In the genomic region with DNA sequence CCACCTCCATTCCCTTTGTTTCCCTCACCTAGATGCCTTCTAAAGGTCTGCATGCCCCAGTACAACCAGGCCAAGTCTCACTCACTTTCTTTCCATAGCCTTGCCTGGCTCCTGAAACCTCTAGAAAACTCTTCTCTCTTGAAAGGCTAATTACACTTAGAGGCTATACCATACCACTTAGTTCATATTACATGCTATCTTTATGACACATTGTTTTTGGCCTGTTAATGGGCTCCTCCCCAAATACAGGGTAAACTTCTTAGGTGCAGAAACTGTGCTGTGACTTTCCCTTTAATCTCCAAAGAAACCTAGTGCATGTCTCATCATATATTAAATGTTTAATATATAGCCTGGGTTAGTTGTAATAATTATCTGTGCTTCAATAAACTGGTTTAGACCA, we compare ENCODE assay signal across 38 cellular contexts. TPM values are rescaled to one million over a fixed set of nuclear protein-coding genes. Genes with fewer than 3 reads are reported as not detected.
"Had no signal": no experiment of that assay in that cellular context is flagged by ENCODE, and none has a peak within 500 bp of the region (broad histone marks: within the 10 kb centered on the region; RNA-seq: fewer than 3 reads in every experiment).

No MANE protein-coding gene starts in this region.

- H3K27ac ChIP-seq: adrenal gland, ascending aorta, body of pancreas, brain microvascular endothelial cell, breast epithelium, cardiac muscle cell had no signal

- H3K36me3 ChIP-seq: adrenal gland, ascending aorta, brain microvascular endothelial cell, breast epithelium, cardiac muscle cell had no signal

- H3K4me3 ChIP-seq: adrenal gland, ascending aorta, body of pancreas, breast epithelium, cardiac muscle cell had no signal

- H3K9me3 ChIP-seq: body of pancreas had no signal

- ATAC-seq: activated naive CD4-positive, alpha-beta T cell treated with anti-CD3 and anti-CD28 coated beads, Interleukin-2, amount 50 U/mL, for 72 hours; activated naive CD8-positive, alpha-beta T cell treated with anti-CD3 and anti-CD28 coated beads, Interleukin-2, amount 50 U/mL, for 24 hours; activated T-cell treated with anti-CD3 and anti-CD28 coated beads, Interleukin-2, amount 50 U/mL, for 4 hours; activated T-cell treated with anti-CD3 and anti-CD28 coated beads, Interleukin-2, amount 50 U/mL, for 72 hours; activated T-helper 17 cell treated with anti-CD3 and anti-CD28 coated beads, Interleukin-2, amount 50 U/mL, for 72 hours; body of pancreas had no signal

- H3K27me3 ChIP-seq: adrenal gland, ascending aorta, body of pancreas, brain microvascular endothelial cell, breast epithelium, cardiac muscle cell had no signal

- DNase-seq: activated effector memory CD4-positive, alpha-beta T cell treated with anti-CD3 and anti-CD28 coated beads, Interleukin-2, amount 50 U/mL, for 16 hours; activated effector memory CD4-positive, alpha-beta T cell treated with Interleukin-2 at 50 U/mL for 16 hours; activated gamma-delta T cell; activated gamma-delta T cell treated with Interleukin-2 at 50 U/mL for 16 hours; activated naive CD4-positive, alpha-beta T cell; activated naive CD4-positive, alpha-beta T cell treated with anti-CD3 and anti-CD28 coated beads for 36 hours; activated naive CD4-positive, alpha-beta T cell treated with anti-CD3 and anti-CD28 coated beads, Interleukin-2, amount 10 ng/mL, durations not matched to agents 7 days and 5 days; activated naive CD4-positive, alpha-beta T cell treated with anti-CD3 and anti-CD28 coated beads, Interleukin-2, amount 50 U/mL, for 16 hours; activated naive CD4-positive, alpha-beta T cell treated with Interleukin-2 at 50 U/mL for 16 hours; activated naive CD8-positive, alpha-beta T cell treated with anti-CD3 and anti-CD28 coated beads for 36 hours; activated naive CD8-positive, alpha-beta T cell treated with anti-CD3 and anti-CD28 coated beads, Interleukin-2, amount 10 ng/mL, durations not matched to agents 7 days and 5 days; activated naive CD8-positive, alpha-beta T cell treated with anti-CD3 and anti-CD28 coated beads, Interleukin-2, amount 50 U/mL, for 24 hours; activated T-cell treated with anti-CD3 and anti-CD28 coated beads, Interleukin-2, amount 50 U/mL, for 24 hours; activated T-cell treated with anti-CD3 and anti-CD28 coated beads, Interleukin-2, amount 50 U/mL, for 4 hours; activated T-cell treated with anti-CD3 and anti-CD28 coated beads, Interleukin-2, amount 50 U/mL, for 48 hours; activated T-cell treated with anti-CD3 and anti-CD28 coated beads, Interleukin-2, amount 50 U/mL, for 72 hours; adrenal gland; amniotic stem cell; amygdala; anterior cingulate cortex; aorta; body of pancreas; brain microvascular endothelial cell; caudate nucleus; central memory CD4-positive, alpha-beta T cell; cerebellar nuclear complex had no signal

RNA-seq across cellular contexts. Expression of a gene that starts 56.6 kb away (rescaled TPM):
- total RNA-seq: activated naive CD4-positive, alpha-beta T cell treated with anti-CD3 and anti-CD28 coated beads for 36 hours; activated naive CD4-positive, alpha-beta T cell treated with anti-CD3 and anti-CD28 coated beads, Interleukin-2, amount 50 U/mL, for 72 hours; activated naive CD8-positive, alpha-beta T cell treated with anti-CD3 and anti-CD28 coated beads for 36 hours; activated naive CD8-positive, alpha-beta T cell treated with anti-CD3 and anti-CD28 coated beads, Interleukin-2, amount 10 ng/mL, durations not matched to agents 7 days and 5 days; activated T-cell treated with anti-CD3 and anti-CD28 coated beads, Interleukin-2, amount 50 U/mL, for 4 hours; activated T-cell treated with anti-CD3 and anti-CD28 coated beads, Interleukin-2, amount 50 U/mL, for 72 hours; activated T-helper 1 cell treated with anti-CD3 and anti-CD28 coated beads, Interleukin-12 subunit alpha, Interleukin-12 subunit beta, Interleukin-2, Interleukin-4 antibody, amounts not matched to agents 30 ng/mL and 10 ng/mL and 1 ng/mL, durations not matched to agents 14 hours and 24 hours and 36 hours; activated T-helper 2 cell treated with anti-CD3 and anti-CD28 coated beads, Interferon-gamma antibody, Interleukin-2, Interleukin-4, amounts not matched to agents 10 μg/mL and 5 μg/mL and 100 μg/mL, durations not matched to agents 14 hours and 24 hours and 36 hours; aorta; ascending aorta; astrocyte; body of pancreas; breast epithelium; bronchial epithelial cell; cerebellum; chondrocyte had no signal
- polyA plus RNA-seq: adipose tissue, aorta had no signal
